8 cellular contexts compared by ENCODE assay signal in genomic region chr11:124953753-124954624, GRCh38. TPM values are rescaled to one million over a fixed set of nuclear protein-coding genes. Genes with fewer than 3 reads are reported as not detected.
DNase-seq lines count a peak whose midpoint lies in the region; ATAC-seq, FAIRE-seq and TF ChIP-seq lines count a peak whose summit lies in the region.

Gene CCDC15 (plus strand): TSS chr11:124954202. CDS start chr11:124954733, 531 bp downstream.

- H2AFZ ChIP-seq in DND-41 (ENCODE audit: low read depth, low read length) (peak within 1 kb of the TSS; percentile 88), Karpas-422 (ENCODE audit: low read length) (0 out of 2 replicates have a peak within 1 kb of the TSS, but pooled peaks have one; percentile 36)

- H3K9me3 Mint-ChIP-seq in naive thymus-derived CD8-positive, alpha-beta T cell, result peaks cover 0 to 2% (median 0%) of the 10 kb centered on the region in 9 donors

- H3K4me1 ChIP-seq in DND-41 (ENCODE audit: insufficient read depth, low read length) (peaks cover 59% of the 10 kb centered on the region), Karpas-422 (ENCODE audit: low read length) (peaks cover 19% of the 10 kb centered on the region)

- H3K9me2 ChIP-seq in Karpas-422 (replicated peaks; ENCODE audit: insufficient read depth, low read length), result no peaks in the 10 kb centered on the region

- POLR2A ChIA-PET in naive thymus-derived CD8-positive, alpha-beta T cell (lab: Charles Lee), result interaction anchor here (0.7 to 3.5 kb wide), 18 partner anchors 11 to 638 kb away, joined by 3 to 49 read pairs (median 6); partner anchors contain the start of genes EI24, HEPACAM, HEPN1 and MSANTD2

- H3K4me3 Mint-ChIP-seq in naive thymus-derived CD8-positive, alpha-beta T cell, result no peak within 1 kb of the TSS

- peak within 1 kb of the TSS; percentile 65 to 86 for H3K4me3 ChIP-seq in DND-41 (ENCODE audit: low read depth in 1 of 2, low read length in 2 of 2)
- peak within 1 kb of the TSS; percentile 88 for H3K4me3 ChIP-seq in Karpas-422 (ENCODE audit: low read length)

- H3K4me1 Mint-ChIP-seq in naive thymus-derived CD8-positive, alpha-beta T cell, result peaks cover 0 to 7% (median 3%) of the 10 kb centered on the region in 4 donors

- peaks cover 4% of the 10 kb centered on the region for H3K79me2 ChIP-seq in DND-41 (ENCODE audit: insufficient read depth, low read length)
- peaks cover 6% of the 10 kb centered on the region; the same call in 1 of the 2 replicates for H3K79me2 ChIP-seq in Karpas-422 (ENCODE audit: low read length)

- no peak within 1 kb of the TSS for H3K27ac Mint-ChIP-seq in naive thymus-derived CD8-positive, alpha-beta T cell

- TF ChIP-seq CTCF in DND-41 (IDR thresholded peaks at IDR 0.05; ENCODE audit: borderline replicate concordance, extremely low read depth, low read length, poor library complexity, severe bottlenecking), result no peak

- ATAC-seq in DND-41 (ENCODE audit: insufficient read depth, low read depth) (peak; percentile 90), GM21825 (IDR thresholded peaks at IDR 0.05; ENCODE audit: unreplicated experiment) (peak; percentile 99)
- peak; percentile 94 to 96 for ATAC-seq in naive thymus-derived CD8-positive, alpha-beta T cell

- H3K27me3 Mint-ChIP-seq in naive thymus-derived CD8-positive, alpha-beta T cell, result no peaks in the 10 kb centered on the region

- FAIRE-seq in RCC 7860 (lab: Jason Lieb, UNC), result peak; percentile 81

- H3K27me3 ChIP-seq in DND-41 (ENCODE audit: insufficient read depth, low read length, poor library complexity) (no peaks in the 10 kb centered on the region), Karpas-422 (ENCODE audit: low read length) (no peaks in the 10 kb centered on the region)

- H3K4me2 ChIP-seq in DND-41 (ENCODE audit: insufficient read depth, low read length) (peak within 1 kb of the TSS; percentile 83), Karpas-422 (ENCODE audit: low read depth, low read length, poor library complexity, severe bottlenecking) (peak within 1 kb of the TSS; percentile 96)

- H3K36me3 Mint-ChIP-seq in naive thymus-derived CD8-positive, alpha-beta T cell, result no peaks in the 10 kb centered on the region

- DNase-seq in DND-41 (peak; percentile 97), Karpas-422 (peak; percentile 96), RCC 7860 (ENCODE audit: low spot score) (peak; percentile 87), fibroblast of peridontal ligament (ENCODE audit: extremely low read depth) (peak; percentile 95)
- DNase-seq in activated T-helper 1 cell treated with anti-CD3 and anti-CD28 coated beads, Interleukin-2, amount 50 U/mL, for 16 hours (ENCODE audit: low read depth in 1 of 2, low spot score in 1 of 2), result peak; percentile 89 to 91
- peak; percentile 86 to 96 (median 93) for DNase-seq in naive thymus-derived CD8-positive, alpha-beta T cell
- DNase-seq in stimulated activated naive CD4-positive, alpha-beta T cell (lab: John Stamatoyannopoulos, UW), result peak; percentile 90 to 92 (median 90)

- H3K36me3 ChIP-seq in DND-41 (ENCODE audit: insufficient read depth, low read length), result no peaks in the 10 kb centered on the region
- no peaks in the 10 kb centered on the region for H3K36me3 ChIP-seq in Karpas-422 (ENCODE audit: insufficient read depth, low read length)

- H4K20me1 ChIP-seq in DND-41 (ENCODE audit: insufficient read depth, low read length) (no peaks in the 10 kb centered on the region), Karpas-422 (ENCODE audit: insufficient read depth, low read depth, low read length) (no peaks in the 10 kb centered on the region)

- H3K9me3 ChIP-seq in DND-41 (ENCODE audit: insufficient read depth, low read length, severe bottlenecking), result no peaks in the 10 kb centered on the region
- no peaks in the 10 kb centered on the region for H3K9me3 ChIP-seq in Karpas-422 (ENCODE audit: low read length)

- peak within 1 kb of the TSS; percentile 96 for H3K27ac ChIP-seq in DND-41 (ENCODE audit: low read length)
- H3K27ac ChIP-seq in Karpas-422 (ENCODE audit: low read length), result peak within 1 kb of the TSS; percentile 29; the same call in 1 of the 2 replicates

- H3K9ac ChIP-seq in DND-41 (ENCODE audit: low read depth, low read length), result peak within 1 kb of the TSS; percentile 72
- H3K9ac ChIP-seq in Karpas-422 (ENCODE audit: low read length), result peak within 1 kb of the TSS; percentile 81

RNA-seq across cellular contexts. Expression of gene CCDC15, which starts in this region (rescaled TPM):
- 1.8 and 2.3 TPM in 2 replicates for total RNA-seq in Karpas-422 (2014; rRNA removed; shearing (Covaris generic); ENCODE audit: low replicate concordance)
- 1 to 10 TPM; 2.5 to 2.8 TPM for total RNA-seq in naive thymus-derived CD8-positive, alpha-beta T cell
- polyA plus RNA-seq in naive thymus-derived CD8-positive, alpha-beta T cell, result 1 to 10 TPM; 1.5 to 2.2 (median 2.1) TPM

Comparison
In these comparisons a context has a peak if more than half of its experiments do, and no peak if none do; other contexts are left out.
1. Peak in every context shown above with its lines: DNase-seq, ATAC-seq, H3K4me3 ChIP-seq and H3K27ac ChIP-seq.